Comparison of ENCODE assay signal across 32 cellular contexts in genomic region chr2:5729426-5729825, GRCh38. TPM values are rescaled to one million over a fixed set of nuclear protein-coding genes. Genes with fewer than 3 reads are reported as not detected.
"Had no signal": no experiment of that assay in that cellular context is flagged by ENCODE, and none has a peak within 500 bp of the region (broad histone marks: within the 10 kb centered on the region; RNA-seq: fewer than 3 reads in every experiment).

No MANE protein-coding gene starts in this region.

- H3K4me3 ChIP-seq: adrenal gland, PC-9 had no signal

- H3K27me3 Mint-ChIP-seq: brain had no signal

- H2AFZ ChIP-seq: PC-9 had no signal

- H3K36me3 Mint-ChIP-seq: activated CD4-positive, alpha-beta memory T cell treated with anti-CD3 and anti-CD28 coated beads for 36 hours; activated naive CD4-positive, alpha-beta T cell treated with anti-CD3 and anti-CD28 coated beads, Interleukin-2, amount 50 U/mL, for 72 hours had no signal

- H3K4me1 Mint-ChIP-seq: activated B cell treated with CpG ODN at 0.5 μM for 24 hours had no signal

- H3K4me1 ChIP-seq: adrenal gland had no signal

- H3K27ac ChIP-seq: adrenal gland, PC-9, VCaP had no signal

- H3K4me2 ChIP-seq: PC-9 had no signal

- H3K9me3 Mint-ChIP-seq: activated CD4-positive, alpha-beta memory T cell treated with anti-CD3 and anti-CD28 coated beads for 36 hours; activated naive CD4-positive, alpha-beta T cell treated with anti-CD3 and anti-CD28 coated beads for 36 hours; activated T-cell treated with anti-CD3 and anti-CD28 coated beads, Interleukin-2, amount 50 U/mL, for 4 hours; activated T-helper 1 cell treated with anti-CD3 and anti-CD28 coated beads, Interleukin-12 subunit alpha, Interleukin-12 subunit beta, Interleukin-2, Interleukin-4 antibody, amounts not matched to agents 30 ng/mL and 10 ng/mL and 1 ng/mL, durations not matched to agents 14 hours and 24 hours and 36 hours had no signal

- ATAC-seq: activated naive CD4-positive, alpha-beta T cell treated with anti-CD3 and anti-CD28 coated beads, Interleukin-2, amount 50 U/mL, for 72 hours; activated T-cell treated with anti-CD3 and anti-CD28 coated beads, Interleukin-2, amount 50 U/mL, for 4 hours had no signal

- DNase-seq: activated B cell treated with CpG ODN at 0.5 μM for 24 hours; activated CD4-positive, alpha-beta memory T cell treated with anti-CD3 and anti-CD28 coated beads for 36 hours; activated CD4-positive, alpha-beta T cell treated with anti-CD3 and anti-CD28 coated beads for 4 hours; activated CD4-positive, alpha-beta T cell treated with anti-CD3 and anti-CD28 coated beads, Interleukin-2, amount 50 U/mL, for 1 hour; activated CD4-positive, CD25-positive, alpha-beta regulatory T cell treated with anti-CD3 and anti-CD28 coated beads, Interleukin-2, amount 50 U/mL, for 72 hours; activated CD8-positive, alpha-beta memory T cell treated with anti-CD3 and anti-CD28 coated beads, Interleukin-2, amount 50 U/mL, for 4 hours; activated gamma-delta T cell treated with Interleukin-2 at 50 U/mL for 16 hours; activated naive CD4-positive, alpha-beta T cell treated with anti-CD3 and anti-CD28 coated beads for 36 hours; activated T-cell treated with anti-CD3 and anti-CD28 coated beads for 4 hours; activated T-cell treated with anti-CD3 and anti-CD28 coated beads, Interleukin-2, amount 50 U/mL, for 4 hours; adrenal gland; caudate nucleus; cerebellar nuclear complex; NCI-H1092 treated with DMSO at 0.1 percent for 48 hours; NCI-H1417; NCI-H146; NCI-H187; NCI-H2029 treated with DMSO at 0.1 percent for 48 hours; NCI-H345; NCI-H524 treated with DMSO at 0.1 percent for 48 hours; PC-9; Right ventricle myocardium superior; SW 1271; T-helper 1 cell; T-helper 2 cell; T-helper 9 cell had no signal

- H3K27ac Mint-ChIP-seq: activated B cell treated with CpG ODN at 0.5 μM for 24 hours; activated CD4-positive, alpha-beta memory T cell treated with anti-CD3 and anti-CD28 coated beads for 36 hours; activated naive CD4-positive, alpha-beta T cell treated with anti-CD3 and anti-CD28 coated beads for 36 hours; activated naive CD4-positive, alpha-beta T cell treated with anti-CD3 and anti-CD28 coated beads, Interleukin-2, amount 50 U/mL, for 72 hours; activated T-helper 1 cell treated with anti-CD3 and anti-CD28 coated beads, Interleukin-12 subunit alpha, Interleukin-12 subunit beta, Interleukin-2, Interleukin-4 antibody, amounts not matched to agents 30 ng/mL and 10 ng/mL and 1 ng/mL, durations not matched to agents 14 hours and 24 hours and 36 hours had no signal

- H3K27me3 ChIP-seq: adrenal gland had no signal

- H3K4me3 Mint-ChIP-seq: activated B cell treated with CpG ODN at 0.5 μM for 24 hours; activated CD4-positive, alpha-beta memory T cell treated with anti-CD3 and anti-CD28 coated beads for 36 hours; activated naive CD4-positive, alpha-beta T cell treated with anti-CD3 and anti-CD28 coated beads for 36 hours; activated T-cell treated with anti-CD3 and anti-CD28 coated beads, Interleukin-2, amount 50 U/mL, for 4 hours; activated T-helper 1 cell treated with anti-CD3 and anti-CD28 coated beads, Interleukin-12 subunit alpha, Interleukin-12 subunit beta, Interleukin-2, Interleukin-4 antibody, amounts not matched to agents 30 ng/mL and 10 ng/mL and 1 ng/mL, durations not matched to agents 14 hours and 24 hours and 36 hours; brain had no signal

- H3K9me3 ChIP-seq: adrenal gland had no signal

- H3K36me3 ChIP-seq: adrenal gland had no signal

RNA-seq across cellular contexts. Expression of gene SOX11, which starts 37.2 kb away (rescaled TPM):
- total RNA-seq: activated B cell treated with CpG ODN at 0.5 μM for 24 hours; activated CD4-positive, alpha-beta memory T cell treated with anti-CD3 and anti-CD28 coated beads for 36 hours; activated naive CD4-positive, alpha-beta T cell treated with anti-CD3 and anti-CD28 coated beads for 36 hours; activated naive CD4-positive, alpha-beta T cell treated with anti-CD3 and anti-CD28 coated beads, Interleukin-2, amount 50 U/mL, for 72 hours; activated T-helper 1 cell treated with anti-CD3 and anti-CD28 coated beads, Interleukin-12 subunit alpha, Interleukin-12 subunit beta, Interleukin-2, Interleukin-4 antibody, amounts not matched to agents 30 ng/mL and 10 ng/mL and 1 ng/mL, durations not matched to agents 14 hours and 24 hours and 36 hours; bronchial epithelial cell; M059J; PC-9 had no signal
- polyA plus RNA-seq: adrenal gland had no signal
